8 cellular contexts compared by ENCODE assay signal in the genomic region with DNA sequence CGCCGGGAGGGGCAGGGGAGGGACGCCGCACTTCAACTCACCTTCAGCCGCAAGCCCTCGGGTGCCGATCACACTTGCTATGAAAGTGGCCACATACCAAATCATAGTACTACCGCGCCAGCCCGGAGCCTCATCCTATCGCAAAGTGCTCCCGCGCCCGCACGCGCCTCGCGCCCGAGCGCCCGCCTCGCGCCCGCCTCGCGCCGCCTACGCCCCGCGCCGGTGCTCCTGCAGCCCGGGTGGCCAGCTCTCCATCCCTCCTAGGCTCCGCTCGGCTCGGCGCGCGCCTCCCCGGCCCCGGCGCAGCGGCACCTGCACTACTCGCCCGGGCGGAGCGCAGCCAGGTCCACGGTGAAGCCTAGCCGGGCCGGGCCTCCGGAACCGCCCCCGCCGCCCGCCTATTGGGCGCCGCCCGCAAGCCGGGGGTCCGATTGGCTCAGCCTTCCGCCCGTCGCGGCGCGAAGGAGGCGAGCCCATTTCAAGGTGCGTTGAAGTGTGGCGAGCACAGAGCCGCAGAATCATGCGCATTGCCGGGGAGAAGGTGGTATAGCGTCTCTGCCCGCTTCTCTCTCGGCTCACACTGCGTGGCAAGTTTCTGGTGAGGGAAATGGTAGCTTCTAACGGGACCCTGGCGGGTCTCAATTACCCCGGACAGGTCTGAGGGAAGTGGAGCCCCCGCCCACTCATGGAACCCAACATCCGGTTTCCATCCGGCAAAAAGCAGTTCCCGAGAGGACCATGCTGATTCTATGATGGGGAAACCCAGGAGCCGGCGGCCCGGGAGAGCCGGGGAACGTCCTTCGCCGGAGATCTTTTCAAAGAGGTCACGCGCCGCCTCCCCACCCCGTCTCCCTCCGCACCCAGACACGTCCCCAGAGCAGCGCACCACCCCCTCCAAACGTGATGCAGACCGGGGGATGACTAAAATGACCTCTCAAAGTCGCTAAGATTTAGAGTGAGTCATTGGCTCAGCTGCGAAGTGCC. TPM values are rescaled to one million over a fixed set of nuclear protein-coding genes. Genes with fewer than 3 reads are reported as not detected.
DNase-seq lines count a peak whose midpoint lies in the region; ATAC-seq and TF ChIP-seq lines count a peak whose summit lies in the region.

A gene with protein sequence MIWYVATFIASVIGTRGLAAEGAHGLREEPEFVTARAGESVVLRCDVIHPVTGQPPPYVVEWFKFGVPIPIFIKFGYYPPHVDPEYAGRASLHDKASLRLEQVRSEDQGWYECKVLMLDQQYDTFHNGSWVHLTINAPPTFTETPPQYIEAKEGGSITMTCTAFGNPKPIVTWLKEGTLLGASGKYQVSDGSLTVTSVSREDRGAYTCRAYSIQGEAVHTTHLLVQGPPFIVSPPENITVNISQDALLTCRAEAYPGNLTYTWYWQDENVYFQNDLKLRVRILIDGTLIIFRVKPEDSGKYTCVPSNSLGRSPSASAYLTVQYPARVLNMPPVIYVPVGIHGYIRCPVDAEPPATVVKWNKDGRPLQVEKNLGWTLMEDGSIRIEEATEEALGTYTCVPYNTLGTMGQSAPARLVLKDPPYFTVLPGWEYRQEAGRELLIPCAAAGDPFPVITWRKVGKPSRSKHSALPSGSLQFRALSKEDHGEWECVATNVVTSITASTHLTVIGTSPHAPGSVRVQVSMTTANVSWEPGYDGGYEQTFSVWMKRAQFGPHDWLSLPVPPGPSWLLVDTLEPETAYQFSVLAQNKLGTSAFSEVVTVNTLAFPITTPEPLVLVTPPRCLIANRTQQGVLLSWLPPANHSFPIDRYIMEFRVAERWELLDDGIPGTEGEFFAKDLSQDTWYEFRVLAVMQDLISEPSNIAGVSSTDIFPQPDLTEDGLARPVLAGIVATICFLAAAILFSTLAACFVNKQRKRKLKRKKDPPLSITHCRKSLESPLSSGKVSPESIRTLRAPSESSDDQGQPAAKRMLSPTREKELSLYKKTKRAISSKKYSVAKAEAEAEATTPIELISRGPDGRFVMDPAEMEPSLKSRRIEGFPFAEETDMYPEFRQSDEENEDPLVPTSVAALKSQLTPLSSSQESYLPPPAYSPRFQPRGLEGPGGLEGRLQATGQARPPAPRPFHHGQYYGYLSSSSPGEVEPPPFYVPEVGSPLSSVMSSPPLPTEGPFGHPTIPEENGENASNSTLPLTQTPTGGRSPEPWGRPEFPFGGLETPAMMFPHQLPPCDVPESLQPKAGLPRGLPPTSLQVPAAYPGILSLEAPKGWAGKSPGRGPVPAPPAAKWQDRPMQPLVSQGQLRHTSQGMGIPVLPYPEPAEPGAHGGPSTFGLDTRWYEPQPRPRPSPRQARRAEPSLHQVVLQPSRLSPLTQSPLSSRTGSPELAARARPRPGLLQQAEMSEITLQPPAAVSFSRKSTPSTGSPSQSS (N-terminal part only) (minus strand): TSS at position 319 of the 984 bp plus-strand sequence. CDS start 214 bp downstream, at position 105.

- H3K27ac Mint-ChIP-seq in activated CD4-positive, alpha-beta T cell treated with anti-CD3 and anti-CD28 coated beads, Interleukin-2, amount 10 ng/mL, durations not matched to agents 24 days and 14 days = peak within 1 kb of the TSS; percentile 89

- ATAC-seq in HG02763 (IDR thresholded peaks at IDR 0.05; ENCODE audit: unreplicated experiment) = peak; percentile 98
- ATAC-seq in left colon = peak; percentile 100

- H3K9me3 Mint-ChIP-seq in activated CD4-positive, alpha-beta T cell treated with anti-CD3 and anti-CD28 coated beads, Interleukin-2, amount 10 ng/mL, durations not matched to agents 24 days and 14 days = no peaks in the 10 kb centered on the region

- DNase-seq in GM13976 (ENCODE audit: low spot score) = peak; percentile 96
- peak; percentile 91 to 94 for DNase-seq in NCI-H2081 (lab: John Stamatoyannopoulos, UW)
- peak; percentile 98 for DNase-seq in activated CD4-positive, alpha-beta T cell treated with anti-CD3 and anti-CD28 coated beads, Interleukin-2, amount 10 ng/mL, durations not matched to agents 24 days and 14 days
- DNase-seq in left colon = peak; percentile 80 to 90
- DNase-seq in stimulated activated CD4-positive, alpha-beta T cell treated with anti-CD3 and anti-CD28 coated beads, Interleukin-1b, Interleukin-23, amount 100 ng/mL, for 48 hours = peak; percentile 92
- DNase-seq in NCI-H1048 (lab: John Stamatoyannopoulos, UW) = no peak

- peaks cover 5% of the 10 kb centered on the region for H3K36me3 Mint-ChIP-seq in activated CD4-positive, alpha-beta T cell treated with anti-CD3 and anti-CD28 coated beads, Interleukin-2, amount 10 ng/mL, durations not matched to agents 24 days and 14 days (ENCODE audit: low read depth)

- in situ Hi-C loops in GM13976 (cut with MboI; ENCODE audit: low sequenced_read_pairs, unreplicated experiment) = no loop called here

- intact Hi-C loops in activated CD4-positive, alpha-beta T cell treated with anti-CD3 and anti-CD28 coated beads, Interleukin-2, amount 10 ng/mL, durations not matched to agents 24 days and 14 days (cut with micrococcal nuclease) = loop anchor here (1.0 to 5.0 kb wide), 4 partner anchors 9 to 375 kb away; a partner anchor contains a TSS
- intact Hi-C loops in left colon (cut with DNase I, micrococcal nuclease) = no loop called here

- no peak for TF ChIP-seq CTCF in GM13976 (IDR thresholded peaks at IDR 0.05; ENCODE audit: borderline replicate concordance, control extremely low read depth, extremely low read depth, insufficient read depth, missing control alignments)

- peaks cover 50% of the 10 kb centered on the region for H3K4me1 Mint-ChIP-seq in activated CD4-positive, alpha-beta T cell treated with anti-CD3 and anti-CD28 coated beads, Interleukin-2, amount 10 ng/mL, durations not matched to agents 24 days and 14 days

- H3K4me3 Mint-ChIP-seq in activated CD4-positive, alpha-beta T cell treated with anti-CD3 and anti-CD28 coated beads, Interleukin-2, amount 10 ng/mL, durations not matched to agents 24 days and 14 days = peak within 1 kb of the TSS; percentile 96

- H3K27ac ChIP-seq in cingulate gyrus (ENCODE audit: low read depth, low read length) = peak within 1 kb of the TSS; percentile 54

- H3K27me3 Mint-ChIP-seq in activated CD4-positive, alpha-beta T cell treated with anti-CD3 and anti-CD28 coated beads, Interleukin-2, amount 10 ng/mL, durations not matched to agents 24 days and 14 days = peaks cover 19% of the 10 kb centered on the region

RNA-seq across cellular contexts. Expression of the gene that starts here (rescaled TPM):
- 90.5 and 91.8 TPM in 2 replicates for total RNA-seq in activated CD4-positive, alpha-beta T cell treated with anti-CD3 and anti-CD28 coated beads, Interleukin-2, amount 10 ng/mL, durations not matched to agents 24 days and 14 days
- total RNA-seq in left colon = 1 to 10 TPM; 2.3 to 4.4 TPM

Comparison
In these comparisons a context has a peak if more than half of its experiments do, and no peak if none do; other contexts are left out.
1. RNA of the gene that starts here (total RNA-seq): 90.5 to 91.8 TPM in activated CD4-positive, alpha-beta T cell treated with anti-CD3 and anti-CD28 coated beads, Interleukin-2, amount 10 ng/mL, durations not matched to agents 24 days and 14 days; 2.3 to 4.4 TPM in left colon; every median in the first group is over 10 times any median in the second.